1 cellular context compared by ENCODE assay signal in genomic region chr20:54223285-54223684, GRCh38.
TF ChIP-seq lines count a peak whose summit lies in the region.

No MANE protein-coding gene starts in this region.

TF ChIP-seq in GM23338, 12 proteins besides CTCF, POLR2A, EP300 and RAD21:
- TF ChIP-seq REST (IDR thresholded peaks at IDR 0.05; ENCODE audit: unreplicated experiment) (no peak), EZH2phosphoT487 (IDR thresholded peaks at IDR 0.05; ENCODE audit: unreplicated experiment) (no peak), ZNF114 (CRISPR knock-in tag; IDR thresholded peaks at IDR 0.05) (no peak), POLR2AphosphoS5 (IDR thresholded peaks at IDR 0.05; ENCODE audit: low read depth) (no peak)
